In genomic region chr1:111212634-111213335, GRCh38 we compare ENCODE assay signal across 13 cellular contexts. TPM values are rescaled to one million over a fixed set of nuclear protein-coding genes. Genes with fewer than 3 reads are reported as not detected.
DNase-seq lines count a peak whose midpoint lies in the region; ATAC-seq and TF ChIP-seq lines count a peak whose summit lies in the region.
"Had no signal": no experiment of that assay in that cellular context is flagged by ENCODE, and none has a peak within 500 bp of the region (broad histone marks: within the 10 kb centered on the region; RNA-seq: fewer than 3 reads in every experiment).

No MANE protein-coding gene starts in this region.

- H3K9me3 ChIP-seq in SU-DHL-6 (ENCODE audit: insufficient read depth, low read length) = no peaks in the 10 kb centered on the region
- H3K9me3 ChIP-seq: SJSA1 had no signal

- H3K4me3 Mint-ChIP-seq in activated T-cell treated with anti-CD3 and anti-CD28 coated beads, Interleukin-2, amount 50 U/mL, for 72 hours = peak overlapping the region; percentile 76 to 82
- peak overlapping the region; percentile 59 to 81 for H3K4me3 Mint-ChIP-seq in stimulated activated naive CD8-positive, alpha-beta T cell treated with anti-CD3 and anti-CD28 coated beads, Interleukin-15, amount 100 ng/mL, for 72 hours

- ATAC-seq in activated T-cell treated with anti-CD3 and anti-CD28 coated beads, Interleukin-2, amount 50 U/mL, for 72 hours (replicated peaks in 1 of 2) = no peak
- ATAC-seq in stimulated activated naive CD8-positive, alpha-beta T cell treated with anti-CD3 and anti-CD28 coated beads, Interleukin-15, amount 100 ng/mL, for 72 hours = no peak
- no peak for ATAC-seq in HG03097 (IDR thresholded peaks at IDR 0.05; ENCODE audit: low FRiP score, unreplicated experiment)
- ATAC-seq: HCT116 had no signal

- peak overlapping the region; percentile 100 for H3K27ac ChIP-seq in SU-DHL-6 (ENCODE audit: low read depth, low read length)
- H3K27ac ChIP-seq: SJSA1 had no signal

- H3K79me2 ChIP-seq in SU-DHL-6 (ENCODE audit: insufficient read depth, low read length) = no peaks in the 10 kb centered on the region

- TF ChIP-seq POLR2A in erythroblast (IDR thresholded peaks at IDR 0.05; ENCODE audit: low read length) = no peak

- no peak for TF ChIP-seq CTCF in SU-DHL-6 (IDR thresholded peaks at IDR 0.05; ENCODE audit: insufficient read depth, low read length, poor library complexity, severe bottlenecking)

- H3K36me3 ChIP-seq in SU-DHL-6 (ENCODE audit: low read length) = no peaks in the 10 kb centered on the region
- H3K36me3 ChIP-seq: SJSA1 had no signal

- H2AFZ ChIP-seq in SU-DHL-6 (ENCODE audit: low read depth, low read length, severe bottlenecking) = no peak overlapping the region

- no peaks in the 10 kb centered on the region for H3K27me3 Mint-ChIP-seq in activated T-cell treated with anti-CD3 and anti-CD28 coated beads, Interleukin-2, amount 50 U/mL, for 72 hours (ENCODE audit: low read depth)
- H3K27me3 Mint-ChIP-seq in stimulated activated naive CD8-positive, alpha-beta T cell treated with anti-CD3 and anti-CD28 coated beads, Interleukin-15, amount 100 ng/mL, for 72 hours = no peaks in the 10 kb centered on the region

- peak overlapping the region; percentile 94 for H3K27ac Mint-ChIP-seq in activated T-cell treated with anti-CD3 and anti-CD28 coated beads, Interleukin-2, amount 50 U/mL, for 72 hours
- H3K27ac Mint-ChIP-seq in stimulated activated naive CD8-positive, alpha-beta T cell treated with anti-CD3 and anti-CD28 coated beads, Interleukin-15, amount 100 ng/mL, for 72 hours = peak overlapping the region; percentile 92 to 99

- peaks cover 81% of the 10 kb centered on the region for H3K4me1 Mint-ChIP-seq in activated T-cell treated with anti-CD3 and anti-CD28 coated beads, Interleukin-2, amount 50 U/mL, for 72 hours (ENCODE audit: low read depth)
- peaks cover 90% of the 10 kb centered on the region for H3K4me1 Mint-ChIP-seq in stimulated activated naive CD8-positive, alpha-beta T cell treated with anti-CD3 and anti-CD28 coated beads, Interleukin-15, amount 100 ng/mL, for 72 hours

- peak overlapping the region; percentile 78 for H3K9ac ChIP-seq in SU-DHL-6 (ENCODE audit: low read length)

- peak overlapping the region; percentile 34 for H3K4me3 ChIP-seq in SU-DHL-6 (ENCODE audit: insufficient read depth, low read length, poor library complexity, severe bottlenecking)
- H3K4me3 ChIP-seq: SJSA1 had no signal

- no peaks in the 10 kb centered on the region for H4K20me1 ChIP-seq in SU-DHL-6 (ENCODE audit: low read depth, low read length)

- peaks cover 75% of the 10 kb centered on the region for H3F3A ChIP-seq in SU-DHL-6 (ENCODE audit: insufficient read depth)

- H3K9me2 ChIP-seq in SU-DHL-6 (replicated peaks; ENCODE audit: insufficient read depth, low read length) = no peaks in the 10 kb centered on the region

- no peak for DNase-seq in activated T-cell treated with anti-CD3 and anti-CD28 coated beads, Interleukin-2, amount 50 U/mL, for 72 hours
- DNase-seq in activated T-cell treated with anti-CD3 and anti-CD28 coated beads, Interleukin-2, amount 50 U/mL, for 1 hour = no peak
- DNase-seq in erythroblast (lab: John Stamatoyannopoulos, UW) (peak; percentile 26 to 33), inferior parietal cortex (ENCODE audit: extremely low spot score) (no peak), Ammon's horn (ENCODE audit: low spot score) (no peak)
- DNase-seq in stimulated activated naive CD8-positive, alpha-beta T cell treated with anti-CD3 and anti-CD28 coated beads, Interleukin-15, amount 100 ng/mL, for 72 hours = no peak
- DNase-seq: NCI-H774 had no signal

- H3K36me3 Mint-ChIP-seq in activated T-cell treated with anti-CD3 and anti-CD28 coated beads, Interleukin-2, amount 50 U/mL, for 72 hours (ENCODE audit: insufficient read depth in 2 of 2) = no peaks in the 10 kb centered on the region

- peaks cover 0 to 2% of the 10 kb centered on the region in 2 donors for H3K9me3 Mint-ChIP-seq in activated T-cell treated with anti-CD3 and anti-CD28 coated beads, Interleukin-2, amount 50 U/mL, for 72 hours
- peaks cover 1 to 2% of the 10 kb centered on the region in 2 donors for H3K9me3 Mint-ChIP-seq in stimulated activated naive CD8-positive, alpha-beta T cell treated with anti-CD3 and anti-CD28 coated beads, Interleukin-15, amount 100 ng/mL, for 72 hours

- peak overlapping the region; percentile 94 for H3K4me2 ChIP-seq in SU-DHL-6 (ENCODE audit: low read depth, low read length, poor library complexity, severe bottlenecking)

- H3K27me3 ChIP-seq in SU-DHL-6 (ENCODE audit: low read length) = no peaks in the 10 kb centered on the region

RNA-seq across cellular contexts. Expression of gene DENND2D, which starts 12.3 kb away (rescaled TPM):
- 100 to 1,000 TPM; 134 to 165 TPM for total RNA-seq in activated T-cell treated with anti-CD3 and anti-CD28 coated beads, Interleukin-2, amount 50 U/mL, for 72 hours
- total RNA-seq: HT1080, SJSA1 had no signal

RNA-seq across cellular contexts. Expression of gene CHI3L2, which starts 14.7 kb away (rescaled TPM):
- total RNA-seq in activated T-cell treated with anti-CD3 and anti-CD28 coated beads, Interleukin-2, amount 50 U/mL, for 72 hours = 10 to 100 TPM in 1 of 2 donors, 1 to 10 TPM in 1; 9.0 to 10.6 TPM
- total RNA-seq: pulmonary artery endothelial cell, SJSA1 had no signal

Comparison
In these comparisons a context has a peak if more than half of its experiments do, and no peak if none do; other contexts are left out.
1. DNase-seq: peak in erythroblast (2 of 2); none in activated T-cell treated with anti-CD3 and anti-CD28 coated beads, Interleukin-2, amount 50 U/mL, for 72 hours (0 of 2), activated T-cell treated with anti-CD3 and anti-CD28 coated beads, Interleukin-2, amount 50 U/mL, for 1 hour (single experiment), stimulated activated naive CD8-positive, alpha-beta T cell treated with anti-CD3 and anti-CD28 coated beads, Interleukin-15, amount 100 ng/mL, for 72 hours (0 of 2), inferior parietal cortex (single experiment) and Ammon's horn (single experiment).